Comparison of ENCODE assay signal across 19 cellular contexts in the genomic region with DNA sequence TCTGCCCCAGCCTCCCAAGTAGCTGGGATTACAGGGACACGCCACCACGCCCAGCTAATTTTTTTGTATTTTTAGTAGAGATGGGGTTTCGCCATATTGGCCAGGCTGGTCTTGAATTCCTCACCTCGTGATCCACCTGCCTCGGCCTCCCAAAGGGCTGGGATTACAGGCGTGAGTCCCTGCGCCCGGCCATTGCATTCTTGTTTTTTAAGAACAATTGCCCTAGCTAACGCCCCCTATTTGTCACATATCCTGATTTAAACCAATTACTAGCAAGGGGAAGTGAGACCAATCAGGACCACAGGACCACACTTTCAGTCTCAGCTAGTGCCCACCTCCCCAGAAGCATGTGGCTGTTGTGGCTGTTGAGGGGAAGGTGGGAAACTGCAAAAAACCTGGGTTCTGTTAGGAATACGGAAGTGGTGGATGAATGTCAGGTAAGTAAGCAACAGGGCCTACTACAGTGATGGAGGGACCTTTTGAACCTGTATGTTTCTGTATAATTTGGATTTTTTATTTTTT.
"Had no signal": no experiment of that assay in that cellular context is flagged by ENCODE, and none has a peak within 500 bp of the region (broad histone marks: within the 10 kb centered on the region; RNA-seq: fewer than 3 reads in every experiment).

No MANE protein-coding gene starts in this region.

- H3K9me3 ChIP-seq: gastrocnemius medialis, thyroid gland had no signal

- H3K4me1 Mint-ChIP-seq: activated B cell treated with CpG ODN at 0.5 μM for 24 hours; central memory CD8-positive, alpha-beta T cell had no signal

- H3K36me3 Mint-ChIP-seq: activated naive CD8-positive, alpha-beta T cell; brain had no signal

- H3K27me3 ChIP-seq: gastrocnemius medialis, thyroid gland had no signal

- ATAC-seq: effector memory CD8-positive, alpha-beta T cell; gastrocnemius medialis; left ventricle myocardium superior had no signal

- H3K27me3 Mint-ChIP-seq: brain had no signal

- H3K9me3 Mint-ChIP-seq: activated B cell treated with CpG ODN at 0.5 μM for 24 hours; activated T-cell treated with anti-CD3 and anti-CD28 coated beads, Interleukin-2, amount 50 U/mL, for 24 hours; brain; central memory CD8-positive, alpha-beta T cell; effector memory CD8-positive, alpha-beta T cell; nephron progenitor cell had no signal

- H3K36me3 ChIP-seq: gastrocnemius medialis, thyroid gland had no signal

- H3K4me3 Mint-ChIP-seq: activated B cell treated with CpG ODN at 0.5 μM for 24 hours; activated CD4-positive, alpha-beta T cell treated with anti-CD3 and anti-CD28 coated beads, Interleukin-2, amount 10 ng/mL, durations not matched to agents 24 days and 14 days; activated naive CD8-positive, alpha-beta T cell; activated T-cell treated with anti-CD3 and anti-CD28 coated beads, Interleukin-2, amount 50 U/mL, for 24 hours; brain; central memory CD8-positive, alpha-beta T cell; effector memory CD8-positive, alpha-beta T cell; nephron progenitor cell had no signal

- FAIRE-seq: kidney, TTC549 had no signal

- H3K4me3 ChIP-seq: gastrocnemius medialis, thyroid gland had no signal

- H3K27ac ChIP-seq: epithelial cell of prostate, gastrocnemius medialis, thyroid gland had no signal

- DNase-seq: activated B cell treated with CpG ODN at 0.5 μM for 24 hours; activated CD4-positive, alpha-beta T cell treated with anti-CD3 and anti-CD28 coated beads, Interleukin-2, amount 10 ng/mL, durations not matched to agents 24 days and 14 days; activated effector memory CD4-positive, alpha-beta T cell treated with Interleukin-2 at 50 U/mL for 16 hours; activated T-cell treated with anti-CD3 and anti-CD28 coated beads, Interleukin-2, amount 50 U/mL, for 24 hours; amygdala; effector memory CD8-positive, alpha-beta T cell; gastrocnemius medialis; kidney; left ventricle myocardium superior; mesendoderm; nephron progenitor cell; stimulated activated CD4-positive, alpha-beta T cell treated with anti-CD3 and anti-CD28 coated beads, Interleukin-15, amount 100 ng/mL, for 24 hours; stimulated activated CD4-positive, alpha-beta T cell treated with anti-CD3 and anti-CD28 coated beads, Interleukin-4, amount 100 ng/mL, for 24 hours; thyroid gland had no signal

- H3K27ac Mint-ChIP-seq: activated B cell treated with CpG ODN at 0.5 μM for 24 hours; activated CD4-positive, alpha-beta T cell treated with anti-CD3 and anti-CD28 coated beads, Interleukin-2, amount 10 ng/mL, durations not matched to agents 24 days and 14 days; activated naive CD8-positive, alpha-beta T cell; activated T-cell treated with anti-CD3 and anti-CD28 coated beads, Interleukin-2, amount 50 U/mL, for 24 hours; brain; effector memory CD8-positive, alpha-beta T cell; nephron progenitor cell had no signal
